ENCODE assay signal across 41 cellular contexts in the genomic region with DNA sequence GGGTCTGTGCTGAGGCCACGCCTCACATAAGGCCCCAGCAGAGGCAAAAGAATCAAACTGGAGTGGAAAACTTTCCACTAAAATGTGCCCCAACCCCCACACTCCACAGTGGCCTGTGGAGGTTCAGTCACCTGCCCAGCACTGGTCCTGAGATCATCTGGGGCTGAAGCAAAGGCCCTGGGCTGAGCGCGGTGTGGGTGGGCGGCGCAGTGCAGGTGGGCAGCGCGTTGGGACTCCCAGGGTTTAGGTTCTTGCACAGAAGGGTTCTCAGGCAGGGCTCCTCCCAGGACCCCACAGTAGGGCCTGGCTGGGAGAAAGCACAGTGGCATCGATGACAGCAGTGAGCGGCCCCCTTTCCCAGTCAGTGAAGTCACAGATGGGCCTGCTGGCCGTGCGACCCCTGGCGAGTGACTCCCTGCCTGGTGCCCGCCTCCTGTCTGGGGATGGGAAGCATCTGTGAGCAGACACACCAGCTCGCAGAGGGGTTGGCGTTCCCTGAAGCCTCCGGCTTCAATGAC. TPM values are rescaled to one million over a fixed set of nuclear protein-coding genes. Genes with fewer than 3 reads are reported as not detected.
"Had no signal": no experiment of that assay in that cellular context is flagged by ENCODE, and none has a peak within 500 bp of the region (broad histone marks: within the 10 kb centered on the region; RNA-seq: fewer than 3 reads in every experiment).

No MANE protein-coding gene starts in this region.

- H3K36me3 ChIP-seq: brain microvascular endothelial cell, Peyer's patch had no signal

- H3K9me3 ChIP-seq: Peyer's patch had no signal

- H3K9ac ChIP-seq: KMS-11 had no signal

- H3K4me3 Mint-ChIP-seq: activated CD8-positive, alpha-beta T cell treated with anti-CD3 and anti-CD28 coated beads for 36 hours; activated naive CD8-positive, alpha-beta T cell treated with anti-CD3 and anti-CD28 coated beads for 36 hours; activated T-cell treated with anti-CD3 and anti-CD28 coated beads, Interleukin-2, amount 50 U/mL, for 72 hours; activated T-helper 17 cell treated with anti-CD3 and anti-CD28 coated beads, Interleukin-2, amount 50 U/mL, for 72 hours had no signal

- H3K27ac Mint-ChIP-seq: activated CD8-positive, alpha-beta T cell treated with anti-CD3 and anti-CD28 coated beads for 36 hours; activated naive CD8-positive, alpha-beta T cell treated with anti-CD3 and anti-CD28 coated beads for 36 hours; activated T-cell treated with anti-CD3 and anti-CD28 coated beads, Interleukin-2, amount 50 U/mL, for 72 hours; activated T-helper 17 cell treated with anti-CD3 and anti-CD28 coated beads, Interleukin-2, amount 50 U/mL, for 72 hours had no signal

- H3K4me1 Mint-ChIP-seq: activated naive CD8-positive, alpha-beta T cell treated with anti-CD3 and anti-CD28 coated beads for 36 hours; activated T-helper 17 cell treated with anti-CD3 and anti-CD28 coated beads, Interleukin-2, amount 50 U/mL, for 72 hours had no signal

- H3K4me3 ChIP-seq: Peyer's patch had no signal

- H3K36me3 Mint-ChIP-seq: activated naive CD8-positive, alpha-beta T cell treated with anti-CD3 and anti-CD28 coated beads for 36 hours had no signal

- H3K9me3 Mint-ChIP-seq: activated CD8-positive, alpha-beta T cell treated with anti-CD3 and anti-CD28 coated beads for 36 hours; activated naive CD8-positive, alpha-beta T cell treated with anti-CD3 and anti-CD28 coated beads for 36 hours; activated T-cell treated with anti-CD3 and anti-CD28 coated beads, Interleukin-2, amount 50 U/mL, for 72 hours; activated T-helper 17 cell treated with anti-CD3 and anti-CD28 coated beads, Interleukin-2, amount 50 U/mL, for 72 hours had no signal

- DNase-seq: activated CD4-positive, alpha-beta T cell treated with anti-CD3 and anti-CD28 coated beads for 1 hour; activated CD4-positive, alpha-beta T cell treated with anti-CD3 and anti-CD28 coated beads for 48 hours; activated CD4-positive, alpha-beta T cell treated with anti-CD3 and anti-CD28 coated beads, Interleukin-2, amount 50 U/mL, for 4 hours; activated CD4-positive, CD25-positive, alpha-beta regulatory T cell; activated CD8-positive, alpha-beta T cell treated with anti-CD3 and anti-CD28 coated beads for 36 hours; activated effector memory CD4-positive, alpha-beta T cell treated with anti-CD3 and anti-CD28 coated beads, Interleukin-2, amount 50 U/mL, for 16 hours; activated naive CD4-positive, alpha-beta T cell; activated naive CD4-positive, alpha-beta T cell treated with anti-CD3 and anti-CD28 coated beads, Interleukin-2, amount 50 U/mL, for 16 hours; activated naive CD8-positive, alpha-beta T cell treated with anti-CD3 and anti-CD28 coated beads for 36 hours; activated T-cell treated with anti-CD3 and anti-CD28 coated beads, Interleukin-2, amount 50 U/mL, for 1 hour; activated T-cell treated with anti-CD3 and anti-CD28 coated beads, Interleukin-2, amount 50 U/mL, for 72 hours; amniotic stem cell; aorta; brain microvascular endothelial cell; MM.1S; MV-4-11; NCI-H1092; NCI-H1436 treated with DMSO at 0.1 percent for 48 hours; NCI-H1694 treated with DMSO at 0.1 percent for 48 hours; NCI-H2029 treated with DMSO at 0.1 percent for 48 hours; NCI-H2107; NCI-H2171; NCI-H510A; NCI-H526; NCI-H748 treated with DMSO at 0.1 percent for 48 hours; NK-92 treated with Interleukin-12 subunit alpha and Interleukin-12 subunit beta, amount 100 ng/mL, for 24 hours; PC-3; Peyer's patch; RPMI8226; SIG-M5; SW 1271; T-helper 1 cell; T-helper 2 cell; T-helper 9 cell; WERI-Rb-1 had no signal

- H3K27me3 ChIP-seq: brain microvascular endothelial cell, Peyer's patch had no signal

- H3K27ac ChIP-seq: brain microvascular endothelial cell, KMS-11, WERI-Rb-1 had no signal

- H3K27me3 Mint-ChIP-seq: activated CD8-positive, alpha-beta T cell treated with anti-CD3 and anti-CD28 coated beads for 36 hours; activated naive CD8-positive, alpha-beta T cell treated with anti-CD3 and anti-CD28 coated beads for 36 hours; activated T-helper 17 cell treated with anti-CD3 and anti-CD28 coated beads, Interleukin-2, amount 50 U/mL, for 72 hours had no signal

- H3K4me2 ChIP-seq: KMS-11 had no signal

RNA-seq across cellular contexts. Expression of gene HES3, which starts 30.7 kb away (rescaled TPM):
- total RNA-seq: activated CD8-positive, alpha-beta memory T cell treated with anti-CD3 and anti-CD28 coated beads for 36 hours; activated CD8-positive, alpha-beta T cell treated with anti-CD3 and anti-CD28 coated beads for 36 hours; activated naive CD8-positive, alpha-beta T cell treated with anti-CD3 and anti-CD28 coated beads for 36 hours; activated T-cell treated with anti-CD3 and anti-CD28 coated beads, Interleukin-2, amount 50 U/mL, for 72 hours; activated T-helper 17 cell treated with anti-CD3 and anti-CD28 coated beads, Interleukin-2, amount 50 U/mL, for 72 hours; aorta; LHCN-M2; PC-3; Peyer's patch; Right ventricle myocardium inferior; SK-MEL-5 had no signal
